8 cellular contexts compared by ENCODE assay signal in genomic region chr22:17083811-17084540, GRCh38. TPM values are rescaled to one million over a fixed set of nuclear protein-coding genes. Genes with fewer than 3 reads are reported as not detected.
DNase-seq lines count a peak whose midpoint lies in the region; TF ChIP-seq lines count a peak whose summit lies in the region.

No MANE protein-coding gene starts in this region.

- peaks cover 14% of the 10 kb centered on the region for H3K27me3 Mint-ChIP-seq in glutamatergic neuron (ENCODE audit: unreplicated experiment)

- no peaks in the 10 kb centered on the region for H3K27me3 ChIP-seq in skeletal muscle satellite cell (ENCODE audit: control insufficient read depth, insufficient read depth, low read length)

- H3K4me1 ChIP-seq in HEK293 (ENCODE audit: control insufficient read depth, insufficient read depth, low read length) = no peaks in the 10 kb centered on the region; the same call in 1 of the 2 replicates
- H3K4me1 ChIP-seq in skeletal muscle satellite cell (ENCODE audit: control insufficient read depth, insufficient read depth, low read length) = peaks cover 34% of the 10 kb centered on the region

- DNase-seq in glutamatergic neuron = no peak
- DNase-seq in SKM-1 treated with dmso at 0.1 percent for 144 hours (lab: John Stamatoyannopoulos, UW; ENCODE audit: unreplicated experiment) = no peak
- DNase-seq in GM13976 (ENCODE audit: low spot score) = no peak
- DNase-seq in nucleus accumbens (lab: John Stamatoyannopoulos, UW) = no peak
- DNase-seq in middle frontal gyrus (ENCODE audit: extremely low spot score, low spot score) = no peak

- peak overlapping the region; percentile 91 for H3K9ac ChIP-seq in skeletal muscle satellite cell (ENCODE audit: low read depth, low read length)

- in situ Hi-C loops in GM13976 (cut with MboI; ENCODE audit: low sequenced_read_pairs, unreplicated experiment) = no loop called here

- H3K9me3 ChIP-seq in HEK293 (ENCODE audit: control insufficient read depth, insufficient read depth, low read depth, low read length) (no peaks in the 10 kb centered on the region), skeletal muscle satellite cell (replicated peaks; ENCODE audit: low read length) (no peaks in the 10 kb centered on the region)

- no peak overlapping the region for H3K27ac Mint-ChIP-seq in glutamatergic neuron (ENCODE audit: unreplicated experiment)

- peak overlapping the region; percentile 92 for H3K4me2 ChIP-seq in skeletal muscle satellite cell (ENCODE audit: low read length)

- H3K4me3 ChIP-seq in HEK293 (ENCODE audit: low read depth, low read length) = peak overlapping the region; percentile 65
- H3K4me3 ChIP-seq in WI38 (ENCODE audit: low read depth, low read length) = peak overlapping the region; percentile 85
- peak overlapping the region; percentile 84 for H3K4me3 ChIP-seq in skeletal muscle satellite cell (ENCODE audit: low read length)

- H3K27ac ChIP-seq in HEK293 (ENCODE audit: extremely low read depth, low read depth, low read length) = peak overlapping the region; percentile 53; the same call in 1 of the 2 replicates

- no peak for TF ChIP-seq CTCF in HEK293 (tag by site-specific recombination; IDR thresholded peaks at IDR 0.05)
- no peak for TF ChIP-seq CTCF in WI38 (IDR thresholded peaks at IDR 0.05; ENCODE audit: low read depth, low read length)
- TF ChIP-seq CTCF in glutamatergic neuron (IDR thresholded peaks at IDR 0.05; ENCODE audit: partially characterized antibody, unreplicated experiment) = no peak
- TF ChIP-seq CTCF in GM13976 (IDR thresholded peaks at IDR 0.05; ENCODE audit: borderline replicate concordance, control extremely low read depth, extremely low read depth, insufficient read depth, missing control alignments) = no peak

- H3K36me3 ChIP-seq in HEK293 (ENCODE audit: control insufficient read depth in 2 of 2, insufficient read depth in 1 of 2, low read length in 2 of 2) (no peaks in the 10 kb centered on the region), skeletal muscle satellite cell (ENCODE audit: insufficient read depth, low read length) (no peaks in the 10 kb centered on the region)

- POLR2A ChIA-PET in HEK293 (lab: Yijun Ruan, JAX) = interaction anchor here (0.5 kb wide), 1 partner anchor 13 kb away, joined by 4 read pairs; no protein-coding TSS in a partner anchor

- CTCF ChIA-PET in HEK293 (lab: Yijun Ruan, JAX) = interaction anchor here (0.7 kb wide), 1 partner anchor 79 kb away, joined by 5 read pairs; no protein-coding TSS in a partner anchor

- H3K4me1 Mint-ChIP-seq in glutamatergic neuron (ENCODE audit: low read depth, unreplicated experiment) = peaks cover 4% of the 10 kb centered on the region

- H3K36me3 Mint-ChIP-seq in glutamatergic neuron (ENCODE audit: unreplicated experiment) = no peaks in the 10 kb centered on the region

- H3K9me3 Mint-ChIP-seq in glutamatergic neuron (ENCODE audit: unreplicated experiment) = peaks cover 2% of the 10 kb centered on the region

- peak overlapping the region; percentile 81 for H3K4me3 Mint-ChIP-seq in glutamatergic neuron (ENCODE audit: unreplicated experiment)

TF ChIP-seq in HEK293, 187 proteins besides CTCF, POLR2A, EP300 and RAD21:
- TF ChIP-seq ZNF391 (tag by site-specific recombination; IDR thresholded peaks at IDR 0.05; ENCODE audit: borderline replicate concordance, low read depth) (0 out of 2 replicates have a peak, but pooled peaks have one; percentile 44), BCL11B (tag by site-specific recombination; IDR thresholded peaks at IDR 0.05; ENCODE audit: low read depth) (no peak)

RNA-seq across cellular contexts. Expression of gene IL17RA, which starts 0.8 kb away (rescaled TPM):
- total RNA-seq in glutamatergic neuron (ENCODE audit: unreplicated experiment) = 16.9 TPM
- total RNA-seq in skeletal muscle satellite cell (2012; rRNA removed) = 6.3 and 9.2 TPM in 2 replicates

RNA-seq across cellular contexts. Expression of gene TMEM121B, which starts 37.2 kb away (rescaled TPM):
- total RNA-seq in glutamatergic neuron (ENCODE audit: unreplicated experiment) = 44.1 TPM
- total RNA-seq in skeletal muscle satellite cell (2012; rRNA removed) = 0.22 and 0.25 TPM in 2 replicates
